14 cellular contexts compared by ENCODE assay signal in genomic region chr17:28734712-28735241, GRCh38.
"Had no signal": no experiment of that assay in that cellular context is flagged by ENCODE, and none has a peak within 500 bp of the region (broad histone marks: within the 10 kb centered on the region; RNA-seq: fewer than 3 reads in every experiment).

No MANE protein-coding gene starts in this region.

- DNase-seq: activated CD4-positive, alpha-beta T cell treated with anti-CD3 and anti-CD28 coated beads for 4 hours; activated CD8-positive, alpha-beta memory T cell treated with anti-CD3 and anti-CD28 coated beads, Interleukin-2, amount 50 U/mL, for 48 hours; anterior cingulate cortex; dermis blood vessel endothelial cell; effector memory CD8-positive, alpha-beta T cell; foreskin melanocyte; sigmoid colon; stimulated activated CD4-positive, alpha-beta T cell treated with anti-CD3 and anti-CD28 coated beads, Interleukin-12 subunit alpha, Interleukin-12 subunit beta, amount 100 ng/mL, for 4 hours; stimulated activated CD4-positive, alpha-beta T cell treated with anti-CD3 and anti-CD28 coated beads, Interleukin-2, amount 100 ng/mL, for 24 hours; T-helper 17 cell; thyroid gland; uterus had no signal

- H3K36me3 ChIP-seq: neural progenitor cell, pancreas, sigmoid colon, thyroid gland, uterus had no signal

- H3K27me3 ChIP-seq: neural progenitor cell, pancreas, sigmoid colon, thyroid gland, uterus had no signal

- H3K27ac ChIP-seq: neural progenitor cell, pancreas, sigmoid colon, thyroid gland, uterus had no signal

- ATAC-seq: effector memory CD8-positive, alpha-beta T cell; T-helper 17 cell had no signal

- H3K27ac Mint-ChIP-seq: effector memory CD8-positive, alpha-beta T cell; neural progenitor cell; T-helper 17 cell had no signal

- FAIRE-seq: pancreas had no signal

- H3K4me3 ChIP-seq: neural progenitor cell, pancreas, sigmoid colon, thyroid gland, uterus had no signal

- H3K4me3 Mint-ChIP-seq: effector memory CD8-positive, alpha-beta T cell; neural progenitor cell; T-helper 17 cell had no signal

- H3K4me1 ChIP-seq: neural progenitor cell, pancreas, sigmoid colon, uterus had no signal

- H3K9me3 Mint-ChIP-seq: effector memory CD8-positive, alpha-beta T cell had no signal

- H3K9ac ChIP-seq: neural progenitor cell had no signal

- H3K4me2 ChIP-seq: neural progenitor cell had no signal

- H3K27me3 Mint-ChIP-seq: effector memory CD8-positive, alpha-beta T cell; T-helper 17 cell had no signal

- H3K9me3 ChIP-seq: pancreas, sigmoid colon, thyroid gland, uterus had no signal

- H2AFZ ChIP-seq: neural progenitor cell had no signal
